Comparison of ENCODE assay signal across 1 cellular context in genomic region chr20:25054995-25055629, GRCh38.
TF ChIP-seq lines count a peak whose summit lies in the region.

No MANE protein-coding gene starts in this region.

TF ChIP-seq in GM12878, 131 proteins besides CTCF, POLR2A, EP300 and RAD21:
- no peak for TF ChIP-seq SUPT20H (IDR thresholded peaks at IDR 0.05; ENCODE audit: borderline replicate concordance, control insufficient read depth, low read depth, low read length)
- peak; percentile 78 for TF ChIP-seq REST (IDR thresholded peaks at IDR 0.05; ENCODE audit: low read depth, low read length)
